ENCODE assay signal across 1 cellular context in genomic region chr2:86556508-86556907, GRCh38.
TF ChIP-seq lines count a peak whose summit lies in the region.

No MANE protein-coding gene starts in this region.

TF ChIP-seq in HepG2, 621 proteins besides CTCF, POLR2A, EP300 and RAD21 (continued from another document and continues in another):
- TF ChIP-seq BCLAF1 (IDR thresholded peaks at IDR 0.05) (no peak), ZFP41 (CRISPR knock-in tag; IDR thresholded peaks at IDR 0.05; ENCODE audit: borderline replicate concordance) (no peak), ZNF275 (CRISPR knock-in tag; IDR thresholded peaks at IDR 0.05; ENCODE audit: borderline replicate concordance) (no peak), ZNF441 (CRISPR knock-in tag; IDR thresholded peaks at IDR 0.05; ENCODE audit: borderline replicate concordance) (no peak), SOX13 (IDR thresholded peaks at IDR 0.05) (peak; percentile 75; the same call in 1 of the 2 replicates), SOX13 (CRISPR knock-in tag; conservative IDR thresholded peaks at IDR 0.05 in 1 of 2, IDR thresholded peaks at IDR 0.05 in 1 of 2) (peak in 1 of 2 experiments; percentile 94; a peak in 2 of 4 replicates), CAMTA2 (CRISPR knock-in tag; IDR thresholded peaks at IDR 0.05; ENCODE audit: borderline replicate concordance) (no peak), ZNF564 (CRISPR knock-in tag; IDR thresholded peaks at IDR 0.05) (no peak), ZNF616 (CRISPR knock-in tag; IDR thresholded peaks at IDR 0.05; ENCODE audit: low read depth) (no peak), THRA (CRISPR knock-in tag; IDR thresholded peaks at IDR 0.05; ENCODE audit: borderline replicate concordance) (peak; percentile 13; the same call in 1 of the 2 replicates), ZNF546 (CRISPR knock-in tag; conservative IDR thresholded peaks at IDR 0.05) (no peak), ZC3H4 (CRISPR knock-in tag; IDR thresholded peaks at IDR 0.05; ENCODE audit: borderline replicate concordance) (no peak), RFXANK (CRISPR knock-in tag; IDR thresholded peaks at IDR 0.05) (no peak), SKI (IDR thresholded peaks at IDR 0.05; ENCODE audit: partially characterized antibody) (peak; percentile 29), ZFP36 (IDR thresholded peaks at IDR 0.05; ENCODE audit: borderline replicate concordance, low read depth, low read length, partially characterized antibody) (no peak), POLR2AphosphoS5 (IDR thresholded peaks at IDR 0.05; ENCODE audit: low read depth, low read length) (no peak), THAP9 (CRISPR knock-in tag; IDR thresholded peaks at IDR 0.05; ENCODE audit: borderline replicate concordance) (no peak), ZNF350 (CRISPR knock-in tag; IDR thresholded peaks at IDR 0.05; ENCODE audit: borderline replicate concordance, low read depth) (peak; percentile 57; the same call in 1 of the 2 replicates), ZNF501 (CRISPR knock-in tag; IDR thresholded peaks at IDR 0.05) (peak; percentile 51; the same call in 1 of the 2 replicates), U2AF2 (IDR thresholded peaks at IDR 0.05; ENCODE audit: low read depth, low read length) (no peak), BHLHE40 (IDR thresholded peaks at IDR 0.05; ENCODE audit: low read length) (no peak), ZNF136 (CRISPR knock-in tag; IDR thresholded peaks at IDR 0.05; ENCODE audit: low read depth) (no peak), NFKBIZ (CRISPR knock-in tag; IDR thresholded peaks at IDR 0.05) (0 out of 2 replicates have a peak, but pooled peaks have one; percentile 60), CEBPB (IDR thresholded peaks at IDR 0.05; ENCODE audit: borderline replicate concordance, low read depth, low read length) (no peak), ZBTB20 (CRISPR knock-in tag; IDR thresholded peaks at IDR 0.05; ENCODE audit: borderline replicate concordance, low read depth) (no peak), ZNF670 (CRISPR knock-in tag; IDR thresholded peaks at IDR 0.05; ENCODE audit: borderline replicate concordance) (no peak), SOX6 (IDR thresholded peaks at IDR 0.05) (no peak), SOX6 (CRISPR knock-in tag; IDR thresholded peaks at IDR 0.05) (peak; percentile 89), TBL1XR1 (IDR thresholded peaks at IDR 0.05; ENCODE audit: borderline replicate concordance, low read length, partially characterized antibody) (no peak), KDM4B (CRISPR knock-in tag; IDR thresholded peaks at IDR 0.05) (no peak), CBX2 (IDR thresholded peaks at IDR 0.05; ENCODE audit: low read depth, low read length) (no peak), CBX2 (CRISPR knock-in tag; IDR thresholded peaks at IDR 0.05; ENCODE audit: low read depth) (no peak), ETV5 (CRISPR knock-in tag; IDR thresholded peaks at IDR 0.05; ENCODE audit: borderline replicate concordance) (peak; percentile 57; the same call in 1 of the 2 replicates), ZBED4 (CRISPR knock-in tag; IDR thresholded peaks at IDR 0.05; ENCODE audit: borderline replicate concordance) (peak; percentile 37; the same call in 1 of the 2 replicates)
- TF ChIP-seq, protein P1, sequence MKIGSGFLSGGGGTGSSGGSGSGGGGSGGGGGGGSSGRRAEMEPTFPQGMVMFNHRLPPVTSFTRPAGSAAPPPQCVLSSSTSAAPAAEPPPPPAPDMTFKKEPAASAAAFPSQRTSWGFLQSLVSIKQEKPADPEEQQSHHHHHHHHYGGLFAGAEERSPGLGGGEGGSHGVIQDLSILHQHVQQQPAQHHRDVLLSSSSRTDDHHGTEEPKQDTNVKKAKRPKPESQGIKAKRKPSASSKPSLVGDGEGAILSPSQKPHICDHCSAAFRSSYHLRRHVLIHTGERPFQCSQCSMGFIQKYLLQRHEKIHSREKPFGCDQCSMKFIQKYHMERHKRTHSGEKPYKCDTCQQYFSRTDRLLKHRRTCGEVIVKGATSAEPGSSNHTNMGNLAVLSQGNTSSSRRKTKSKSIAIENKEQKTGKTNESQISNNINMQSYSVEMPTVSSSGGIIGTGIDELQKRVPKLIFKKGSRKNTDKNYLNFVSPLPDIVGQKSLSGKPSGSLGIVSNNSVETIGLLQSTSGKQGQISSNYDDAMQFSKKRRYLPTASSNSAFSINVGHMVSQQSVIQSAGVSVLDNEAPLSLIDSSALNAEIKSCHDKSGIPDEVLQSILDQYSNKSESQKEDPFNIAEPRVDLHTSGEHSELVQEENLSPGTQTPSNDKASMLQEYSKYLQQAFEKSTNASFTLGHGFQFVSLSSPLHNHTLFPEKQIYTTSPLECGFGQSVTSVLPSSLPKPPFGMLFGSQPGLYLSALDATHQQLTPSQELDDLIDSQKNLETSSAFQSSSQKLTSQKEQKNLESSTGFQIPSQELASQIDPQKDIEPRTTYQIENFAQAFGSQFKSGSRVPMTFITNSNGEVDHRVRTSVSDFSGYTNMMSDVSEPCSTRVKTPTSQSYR (CRISPR knock-in tag; IDR thresholded peaks at IDR 0.05; ENCODE audit: borderline replicate concordance), result no peak
- TF ChIP-seq, protein P2, sequence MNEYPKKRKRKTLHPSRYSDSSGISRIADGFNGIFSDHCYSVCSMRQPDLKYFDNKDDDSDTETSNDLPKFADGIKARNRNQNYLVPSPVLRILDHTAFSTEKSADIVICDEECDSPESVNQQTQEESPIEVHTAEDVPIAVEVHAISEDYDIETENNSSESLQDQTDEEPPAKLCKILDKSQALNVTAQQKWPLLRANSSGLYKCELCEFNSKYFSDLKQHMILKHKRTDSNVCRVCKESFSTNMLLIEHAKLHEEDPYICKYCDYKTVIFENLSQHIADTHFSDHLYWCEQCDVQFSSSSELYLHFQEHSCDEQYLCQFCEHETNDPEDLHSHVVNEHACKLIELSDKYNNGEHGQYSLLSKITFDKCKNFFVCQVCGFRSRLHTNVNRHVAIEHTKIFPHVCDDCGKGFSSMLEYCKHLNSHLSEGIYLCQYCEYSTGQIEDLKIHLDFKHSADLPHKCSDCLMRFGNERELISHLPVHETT (CRISPR knock-in tag; conservative IDR thresholded peaks at IDR 0.05), result no peak
- TF ChIP-seq, protein P3, sequence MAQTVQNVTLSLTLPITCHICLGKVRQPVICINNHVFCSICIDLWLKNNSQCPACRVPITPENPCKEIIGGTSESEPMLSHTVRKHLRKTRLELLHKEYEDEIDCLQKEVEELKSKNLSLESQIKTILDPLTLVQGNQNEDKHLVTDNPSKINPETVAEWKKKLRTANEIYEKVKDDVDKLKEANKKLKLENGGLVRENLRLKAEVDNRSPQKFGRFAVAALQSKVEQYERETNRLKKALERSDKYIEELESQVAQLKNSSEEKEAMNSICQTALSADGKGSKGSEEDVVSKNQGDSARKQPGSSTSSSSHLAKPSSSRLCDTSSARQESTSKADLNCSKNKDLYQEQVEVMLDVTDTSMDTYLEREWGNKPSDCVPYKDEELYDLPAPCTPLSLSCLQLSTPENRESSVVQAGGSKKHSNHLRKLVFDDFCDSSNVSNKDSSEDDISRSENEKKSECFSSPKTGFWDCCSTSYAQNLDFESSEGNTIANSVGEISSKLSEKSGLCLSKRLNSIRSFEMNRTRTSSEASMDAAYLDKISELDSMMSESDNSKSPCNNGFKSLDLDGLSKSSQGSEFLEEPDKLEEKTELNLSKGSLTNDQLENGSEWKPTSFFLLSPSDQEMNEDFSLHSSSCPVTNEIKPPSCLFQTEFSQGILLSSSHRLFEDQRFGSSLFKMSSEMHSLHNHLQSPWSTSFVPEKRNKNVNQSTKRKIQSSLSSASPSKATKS (CRISPR knock-in tag; IDR thresholded peaks at IDR 0.05), result no peak
- TF ChIP-seq, protein P4, sequence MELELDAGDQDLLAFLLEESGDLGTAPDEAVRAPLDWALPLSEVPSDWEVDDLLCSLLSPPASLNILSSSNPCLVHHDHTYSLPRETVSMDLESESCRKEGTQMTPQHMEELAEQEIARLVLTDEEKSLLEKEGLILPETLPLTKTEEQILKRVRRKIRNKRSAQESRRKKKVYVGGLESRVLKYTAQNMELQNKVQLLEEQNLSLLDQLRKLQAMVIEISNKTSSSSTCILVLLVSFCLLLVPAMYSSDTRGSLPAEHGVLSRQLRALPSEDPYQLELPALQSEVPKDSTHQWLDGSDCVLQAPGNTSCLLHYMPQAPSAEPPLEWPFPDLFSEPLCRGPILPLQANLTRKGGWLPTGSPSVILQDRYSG (CRISPR knock-in tag; IDR thresholded peaks at IDR 0.05), result no peak
- TF ChIP-seq, protein P5, sequence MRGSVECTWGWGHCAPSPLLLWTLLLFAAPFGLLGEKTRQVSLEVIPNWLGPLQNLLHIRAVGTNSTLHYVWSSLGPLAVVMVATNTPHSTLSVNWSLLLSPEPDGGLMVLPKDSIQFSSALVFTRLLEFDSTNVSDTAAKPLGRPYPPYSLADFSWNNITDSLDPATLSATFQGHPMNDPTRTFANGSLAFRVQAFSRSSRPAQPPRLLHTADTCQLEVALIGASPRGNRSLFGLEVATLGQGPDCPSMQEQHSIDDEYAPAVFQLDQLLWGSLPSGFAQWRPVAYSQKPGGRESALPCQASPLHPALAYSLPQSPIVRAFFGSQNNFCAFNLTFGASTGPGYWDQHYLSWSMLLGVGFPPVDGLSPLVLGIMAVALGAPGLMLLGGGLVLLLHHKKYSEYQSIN (CRISPR knock-in tag; IDR thresholded peaks at IDR 0.05; ENCODE audit: borderline replicate concordance), result no peak
